Comparison of ENCODE assay signal across 17 cellular contexts in genomic region chr11:75760710-75761493, GRCh38. TPM values are rescaled to one million over a fixed set of nuclear protein-coding genes. Genes with fewer than 3 reads are reported as not detected.
A peak's percentile ranks its signal among the peaks of the same experiment; 100 is the strongest.
DNase-seq lines count a peak whose midpoint lies in the region; ATAC-seq and TF ChIP-seq lines count a peak whose summit lies in the region.
"Had no signal": no experiment of that assay in that cellular context is flagged by ENCODE, and none has a peak within 500 bp of the region (broad histone marks: within the 10 kb centered on the region; RNA-seq: fewer than 3 reads in every experiment).

No MANE protein-coding gene starts in this region.

- POLR2A ChIA-PET in HEK293T (lab: Yijun Ruan, JAX) = no interaction called here

- CTCF ChIA-PET in HEK293T (lab: Yijun Ruan, JAX) = interaction anchor here (0.6 kb wide), 1 partner anchor 64 kb away, joined by 8 read pairs; no protein-coding TSS in a partner anchor

- H3K4me3 ChIP-seq in skeletal muscle cell (ENCODE audit: low read depth, low read length) = no peak overlapping the region
- H3K4me3 ChIP-seq: heart left ventricle had no signal

- TF ChIP-seq POLR2A in erythroblast (IDR thresholded peaks at IDR 0.05; ENCODE audit: low read length) = no peak

- no peak for ATAC-seq in esophagus mucosa
- ATAC-seq: heart left ventricle, left ventricle myocardium superior, right cardiac atrium had no signal

- DNase-seq in ELR (ENCODE audit: low read depth) = peak; percentile 91
- peak; percentile 26 for DNase-seq in RPMI8226
- peak; percentile 47 for DNase-seq in fibroblast of gingiva (ENCODE audit: low read depth)
- DNase-seq in skeletal muscle cell (ENCODE audit: low read depth) = peak; percentile 69
- no peak for DNase-seq in erythroblast (lab: John Stamatoyannopoulos, UW)
- DNase-seq in NCI-H510A (lab: John Stamatoyannopoulos, UW) = no peak
- no peak for DNase-seq in HEK293T (ENCODE audit: extremely low spot score)
- DNase-seq: activated CD4-positive, alpha-beta T cell treated with anti-CD3 and anti-CD28 coated beads for 48 hours; activated T-cell treated with anti-CD3 and anti-CD28 coated beads, Interleukin-2, amount 50 U/mL, for 72 hours; CD4-positive, alpha-beta memory T cell; GDM1; heart left ventricle; left ventricle myocardium superior; NCI-H2227 treated with DMSO at 0.1 percent for 48 hours; right cardiac atrium had no signal

TF ChIP-seq in HEK293T, 16 proteins besides CTCF, POLR2A, EP300 and RAD21:
- TF ChIP-seq, protein P1, sequence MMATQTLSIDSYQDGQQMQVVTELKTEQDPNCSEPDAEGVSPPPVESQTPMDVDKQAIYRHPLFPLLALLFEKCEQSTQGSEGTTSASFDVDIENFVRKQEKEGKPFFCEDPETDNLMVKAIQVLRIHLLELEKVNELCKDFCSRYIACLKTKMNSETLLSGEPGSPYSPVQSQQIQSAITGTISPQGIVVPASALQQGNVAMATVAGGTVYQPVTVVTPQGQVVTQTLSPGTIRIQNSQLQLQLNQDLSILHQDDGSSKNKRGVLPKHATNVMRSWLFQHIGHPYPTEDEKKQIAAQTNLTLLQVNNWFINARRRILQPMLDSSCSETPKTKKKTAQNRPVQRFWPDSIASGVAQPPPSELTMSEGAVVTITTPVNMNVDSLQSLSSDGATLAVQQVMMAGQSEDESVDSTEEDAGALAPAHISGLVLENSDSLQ (IDR thresholded peaks at IDR 0.05) = no peak
- no peak for TF ChIP-seq FOXA1 (IDR thresholded peaks at IDR 0.05)
- no peak for TF ChIP-seq SP1 (IDR thresholded peaks at IDR 0.05)
- no peak for TF ChIP-seq ELF4 (IDR thresholded peaks at IDR 0.05)
- no peak for TF ChIP-seq L3MBTL2 (conservative IDR thresholded peaks at IDR 0.05)
- TF ChIP-seq NFRKB (IDR thresholded peaks at IDR 0.05) = no peak
- no peak for TF ChIP-seq SUZ12 (IDR thresholded peaks at IDR 0.05)
- TF ChIP-seq FOXK2 (IDR thresholded peaks at IDR 0.05) = no peak
- no peak for TF ChIP-seq ARNT (IDR thresholded peaks at IDR 0.05)
- TF ChIP-seq ZNF384 (IDR thresholded peaks at IDR 0.05) = no peak
- no peak for TF ChIP-seq TARDBP (IDR thresholded peaks at IDR 0.05)
- no peak for TF ChIP-seq HDGF (IDR thresholded peaks at IDR 0.05; ENCODE audit: borderline replicate concordance)
- no peak for TF ChIP-seq BHLHE40 (IDR thresholded peaks at IDR 0.05; ENCODE audit: borderline replicate concordance)
- TF ChIP-seq FOXM1 (IDR thresholded peaks at IDR 0.05; ENCODE audit: borderline replicate concordance) = no peak
- no peak for TF ChIP-seq LEF1 (IDR thresholded peaks at IDR 0.05; ENCODE audit: borderline replicate concordance)
- TF ChIP-seq CTBP1 (IDR thresholded peaks at IDR 0.05; ENCODE audit: borderline replicate concordance) = no peak

RNA-seq across cellular contexts. Expression of gene DGAT2, which starts 7.7 kb away (rescaled TPM):
- 12.4 TPM for total RNA-seq in esophagus mucosa

RNA-seq across cellular contexts. Expression of gene MOGAT2, which starts 43.3 kb away (rescaled TPM):
- 0.60 TPM for total RNA-seq in esophagus mucosa
- total RNA-seq: activated T-cell treated with anti-CD3 and anti-CD28 coated beads, Interleukin-2, amount 50 U/mL, for 72 hours; CD4-positive, alpha-beta memory T cell; H1 had no signal

RNA-seq across cellular contexts. Expression of gene UVRAG, which starts 54.1 kb away (rescaled TPM):
- 8.8 TPM for total RNA-seq in esophagus mucosa

Comparison
In these comparisons a context has a peak if more than half of its experiments do, and no peak if none do; other contexts are left out.
1. DNase-seq: peak in ELR (single experiment), RPMI8226 (single experiment), fibroblast of gingiva (single experiment) and skeletal muscle cell (single experiment); none in erythroblast (0 of 2), NCI-H510A (single experiment) and HEK293T (single experiment).